In genomic region chr3:182954553-182954952, GRCh38 we compare ENCODE assay signal across 10 cellular contexts. TPM values are rescaled to one million over a fixed set of nuclear protein-coding genes. Genes with fewer than 3 reads are reported as not detected.
DNase-seq lines count a peak whose midpoint lies in the region; ATAC-seq lines count a peak whose summit lies in the region.
"Had no signal": no experiment of that assay in that cellular context is flagged by ENCODE, and none has a peak within 500 bp of the region (broad histone marks: within the 10 kb centered on the region; RNA-seq: fewer than 3 reads in every experiment).

No MANE protein-coding gene starts in this region.

- DNase-seq in renal cortical epithelial cell (ENCODE audit: low read depth) (peak; percentile 43), germinal center (ENCODE audit: low spot score) (no peak), NCI-H69 (lab: John Stamatoyannopoulos, UW) (no peak), SHP77 treated with DMSO at 0.1 percent for 48 hours (lab: John Stamatoyannopoulos, UW) (no peak)
- DNase-seq: OCI-M1; stimulated activated CD4-positive, alpha-beta T cell treated with anti-CD3 and anti-CD28 coated beads, Interleukin-15, amount 100 ng/mL, for 24 hours; stimulated activated naive CD4-positive, alpha-beta T cell treated with Interleukin-2 at 50 U/mL for 16 hours had no signal

- peak; percentile 98 for ATAC-seq in GM19043 (IDR thresholded peaks at IDR 0.05; ENCODE audit: low read depth, unreplicated experiment)
- ATAC-seq in HG02678 (IDR thresholded peaks at IDR 0.05; ENCODE audit: unreplicated experiment): peak; percentile 91
- peak; percentile 95 for ATAC-seq in HG03469 (IDR thresholded peaks at IDR 0.05; ENCODE audit: unreplicated experiment)

RNA-seq across cellular contexts. Expression of gene DCUN1D1, which starts 25.8 kb away (rescaled TPM):
- total RNA-seq in renal cortical epithelial cell: 58.2 and 60.8 TPM in 2 replicates
